In genomic region chr1:162790303-162790984, GRCh38 we compare ENCODE assay signal across 8 cellular contexts. TPM values are rescaled to one million over a fixed set of nuclear protein-coding genes. Genes with fewer than 3 reads are reported as not detected.
DNase-seq lines count a peak whose midpoint lies in the region; ATAC-seq and TF ChIP-seq lines count a peak whose summit lies in the region.
"Not testable (repeated sequence)": the region's sequence is repeated elsewhere in the genome, so short reads cannot be mapped to it uniquely, and the experiment has no call there.

Gene HSD17B7, plus strand, starts transcription at chr1:162790702. Its CDS starts 99 bp downstream, at chr1:162790801.

- intact Hi-C loops in Caco-2 (cut with micrococcal nuclease; ENCODE audit: unreplicated experiment) = not testable (repeated sequence)

- not testable (repeated sequence) for H2BK5ac ChIP-seq in mesenchymal stem cell (ENCODE audit: low read depth, low read length, poor library complexity, severe bottlenecking)

- H3K9me3 Mint-ChIP-seq in Caco-2 (ENCODE audit: unreplicated experiment) = not testable (repeated sequence)

- not testable (repeated sequence) for H2BK12ac ChIP-seq in mesenchymal stem cell (ENCODE audit: low read length in 2 of 2)

- not testable (repeated sequence) for H2AK5ac ChIP-seq in mesenchymal stem cell (ENCODE audit: low read length, severe bottlenecking)

- H3K27me3 Mint-ChIP-seq in Caco-2 (ENCODE audit: insufficient read depth, unreplicated experiment) = not testable (repeated sequence)

- H3K9ac ChIP-seq in endocrine pancreas (ENCODE audit: control insufficient read depth, insufficient read depth, low read length) = peak within 1 kb of the TSS; percentile 60
- peak within 1 kb of the TSS; percentile 73 for H3K9ac ChIP-seq in mesenchymal stem cell (ENCODE audit: low read length)

- not testable (repeated sequence) for H3K27me3 ChIP-seq in Caco-2 (replicated peaks; ENCODE audit: control insufficient read depth, insufficient read depth, low read length); endocrine pancreas (ENCODE audit: control insufficient read depth, insufficient read depth, low read length); mesenchymal stem cell (ENCODE audit: control insufficient read depth in 1 of 2, insufficient read depth in 1 of 2, low read length in 2 of 2)

- CTCF ChIA-PET in Caco-2 (lab: Charles Lee) = not testable (repeated sequence)

- peak within 1 kb of the TSS; percentile 49 for H3K27ac ChIP-seq in mesenchymal stem cell (ENCODE audit: low read length, poor library complexity, severe bottlenecking)

- H4K91ac ChIP-seq in mesenchymal stem cell (ENCODE audit: low read length) = not testable (repeated sequence)

- H2AFZ ChIP-seq in mesenchymal stem cell (ENCODE audit: low read depth, low read length) = peak within 1 kb of the TSS; percentile 63

- H3K27ac Mint-ChIP-seq in Caco-2 (ENCODE audit: unreplicated experiment) = peak within 1 kb of the TSS; percentile 86

- H2BK120ac ChIP-seq in mesenchymal stem cell (ENCODE audit: low read depth, low read length) = not testable (repeated sequence)

- H3K4ac ChIP-seq in mesenchymal stem cell (ENCODE audit: low read depth in 1 of 2, low read length in 2 of 2) = peak within 1 kb of the TSS in 1 of 2 experiments; percentile 75

- DNase-seq in Caco-2 = peak; percentile 87 to 90
- DNase-seq in HUDEP-2 (lab: John Stamatoyannopoulos, UW; ENCODE audit: unreplicated experiment in 76 of 76) = peak in 73 of 76 experiments; percentile 4 to 79 (median 58)
- peak; percentile 85 for DNase-seq in NOMO-1 treated with dmso at 0.1 percent for 144 hours (lab: John Stamatoyannopoulos, UW; ENCODE audit: unreplicated experiment)
- peak; percentile 7 to 53 (median 39) for DNase-seq in activated CD8-positive, alpha-beta memory T cell treated with anti-CD3 and anti-CD28 coated beads for 48 hours (ENCODE audit: low read depth in 2 of 3, low spot score in 2 of 3)
- DNase-seq in mesenchymal stem cell = peak; percentile 68
- peak; percentile 61 for DNase-seq in stimulated activated CD8-positive, alpha-beta memory T cell treated with anti-CD3 and anti-CD28 coated beads, Interleukin-12 subunit alpha, Interleukin-12 subunit beta, amount 100 ng/mL, for 4 hours (ENCODE audit: low read depth)

- H3K4me3 ChIP-seq in Caco-2 (ENCODE audit: low read depth, low read length) (peak within 1 kb of the TSS; percentile 51), endocrine pancreas (ENCODE audit: control insufficient read depth, insufficient read depth, low read length) (peak within 1 kb of the TSS; percentile 61), mesenchymal stem cell (ENCODE audit: insufficient read depth in 1 of 2, low read depth in 1 of 2, low read length in 2 of 2) (peak within 1 kb of the TSS; percentile 72 to 73)

- H3K4me1 ChIP-seq in Caco-2; endocrine pancreas (ENCODE audit: control insufficient read depth, insufficient read depth, low read length); mesenchymal stem cell (ENCODE audit: control insufficient read depth, insufficient read depth, low read depth, low read length): not testable (repeated sequence)

- peak within 1 kb of the TSS; percentile 88 for H3K4me2 ChIP-seq in mesenchymal stem cell (ENCODE audit: low read length, poor library complexity, severe bottlenecking)

- not testable (repeated sequence) for H3K36me3 ChIP-seq in Caco-2 (ENCODE audit: control insufficient read depth, insufficient read depth, low read length); endocrine pancreas (ENCODE audit: control insufficient read depth, insufficient read depth, low read length)
- H3K36me3 ChIP-seq in mesenchymal stem cell (ENCODE audit: control insufficient read depth in 1 of 2, insufficient read depth in 2 of 2, low read depth in 1 of 2, low read length in 2 of 2) = peaks cover 2 to 16% of the 10 kb centered on the region in 2 experiments

- H3K4me1 Mint-ChIP-seq in Caco-2 (ENCODE audit: low read depth, unreplicated experiment) = not testable (repeated sequence)

- not testable (repeated sequence) for H2BK15ac ChIP-seq in mesenchymal stem cell (ENCODE audit: low read depth, poor library complexity, severe bottlenecking)

- peak within 1 kb of the TSS in 1 of 2 experiments; percentile 84 for H3K18ac ChIP-seq in mesenchymal stem cell (ENCODE audit: low read depth in 1 of 2, low read length in 2 of 2)

- not testable (repeated sequence) for H3K9me3 ChIP-seq in Caco-2; endocrine pancreas (ENCODE audit: control insufficient read depth, low read length); mesenchymal stem cell (ENCODE audit: control insufficient read depth, low read length)

- H3K23ac ChIP-seq in mesenchymal stem cell (ENCODE audit: low read length in 2 of 2) = not testable (repeated sequence)

- peak; percentile 99 for ATAC-seq in GM21423 (IDR thresholded peaks at IDR 0.05; ENCODE audit: unreplicated experiment)

- not testable (repeated sequence) for TF ChIP-seq CTCF in Caco-2 (IDR thresholded peaks at IDR 0.05; ENCODE audit: insufficient read depth in 1 of 2, low read depth in 1 of 2, low read length in 1 of 2, severe bottlenecking in 1 of 2, unreplicated experiment in 1 of 2)

- not testable (repeated sequence) for BruUV-seq in Caco-2 (replicated peaks; lab: Mats Ljungman, UMichigan)

- H4K8ac ChIP-seq in mesenchymal stem cell (ENCODE audit: low read length) = peak within 1 kb of the TSS; percentile 87

- H3K36me3 Mint-ChIP-seq in Caco-2 (ENCODE audit: insufficient read depth, unreplicated experiment) = not testable (repeated sequence)

- H3K79me1 ChIP-seq in mesenchymal stem cell (replicated peaks; ENCODE audit: low read length, poor library complexity, severe bottlenecking) = not testable (repeated sequence)

- H3K14ac ChIP-seq in mesenchymal stem cell (ENCODE audit: low read length in 2 of 2) = not testable (repeated sequence)

- WGBS in mesenchymal stem cell = 10% methylated on average over 3 of the region's 49 CpGs

- H3K4me3 Mint-ChIP-seq in Caco-2 (ENCODE audit: unreplicated experiment) = peak within 1 kb of the TSS; percentile 77

- POLR2A ChIA-PET in Caco-2 (lab: Charles Lee) = not testable (repeated sequence)

RNA-seq across cellular contexts. Expression of gene HSD17B7, which starts in this region (rescaled TPM):
- total RNA-seq in Caco-2 (2022) = 31.9 and 35.9 TPM in 2 replicates
- 25.9 TPM for polyA plus RNA-seq in mesenchymal stem cell (2013, experiment 1 of 2)
- 26.9 TPM for polyA plus RNA-seq in mesenchymal stem cell (2013, experiment 2 of 2)

Comparison
In these comparisons a context has a peak if more than half of its experiments do, and no peak if none do; other contexts are left out.
1. Peak in every context shown above with its lines: DNase-seq, ATAC-seq, H3K4me3 ChIP-seq and H3K27ac ChIP-seq.